In genomic region chr14:90858511-90858910, GRCh38 we compare ENCODE assay signal across 22 cellular contexts. TPM values are rescaled to one million over a fixed set of nuclear protein-coding genes. Genes with fewer than 3 reads are reported as not detected.
DNase-seq lines count a peak whose midpoint lies in the region; ATAC-seq, FAIRE-seq and TF ChIP-seq lines count a peak whose summit lies in the region.
"Had no signal": no experiment of that assay in that cellular context is flagged by ENCODE, and none has a peak within 500 bp of the region (broad histone marks: within the 10 kb centered on the region; RNA-seq: fewer than 3 reads in every experiment).

No MANE protein-coding gene starts in this region.

- TF ChIP-seq POLR2A in gastroesophageal sphincter (IDR thresholded peaks at IDR 0.05) = no peak

- POLR2A ChIA-PET in AG04450 (lab: Yijun Ruan, JAX) = no interaction called here

- intact Hi-C loops in lower lobe of right lung (cut with DNase I) = no loop called here

- H3K36me3 ChIP-seq in lower lobe of right lung = no peaks in the 10 kb centered on the region
- H3K36me3 ChIP-seq in gastroesophageal sphincter = peaks cover 0 to 3% of the 10 kb centered on the region in 2 donors

- no peak for ATAC-seq in lower lobe of right lung
- ATAC-seq in HG03135 (IDR thresholded peaks at IDR 0.05; ENCODE audit: unreplicated experiment) = no peak
- ATAC-seq in gastroesophageal sphincter = no peak
- ATAC-seq: A549, K562, PC-3 had no signal

- no peaks in the 10 kb centered on the region for H3K9me3 ChIP-seq in AG04450 (ENCODE audit: control insufficient read depth, insufficient read depth, low read length)
- H3K9me3 ChIP-seq in lower lobe of right lung = no peaks in the 10 kb centered on the region
- H3K9me3 ChIP-seq in gastroesophageal sphincter = no peaks in the 10 kb centered on the region
- H3K9me3 ChIP-seq: A549 had no signal

- WGBS in gastroesophageal sphincter (ENCODE audit: low coverage in 1 of 2), 2 donors = 75 to 100% methylated on average over 2 to 5 of the region's 5 CpGs

- TF ChIP-seq CTCF in AG04450 (IDR thresholded peaks at IDR 0.05; ENCODE audit: low read depth, low read length) (no peak), VCaP (conservative IDR thresholded peaks at IDR 0.05) (no peak), lower lobe of right lung (IDR thresholded peaks at IDR 0.05) (no peak), gastroesophageal sphincter (IDR thresholded peaks at IDR 0.05) (no peak)

- peak overlapping the region; percentile 25; the same call in 1 of the 2 replicates for H3K4me3 ChIP-seq in AG04450 (ENCODE audit: low read depth, low read length)
- peak overlapping the region; percentile 22 for H3K4me3 ChIP-seq in lower lobe of right lung
- H3K4me3 ChIP-seq in gastroesophageal sphincter = no peak overlapping the region
- H3K4me3 ChIP-seq: A549, K562 had no signal

- no peak overlapping the region for H3K27ac ChIP-seq in AG04450 (ENCODE audit: low read depth, low read length)
- peak overlapping the region; percentile 42 for H3K27ac ChIP-seq in VCaP
- H3K27ac ChIP-seq in lower lobe of right lung = no peak overlapping the region
- no peak overlapping the region for H3K27ac ChIP-seq in gastroesophageal sphincter
- H3K27ac ChIP-seq: A549, C4-2B, RWPE1 had no signal

- CTCF ChIA-PET in AG04450 (lab: Charles Lee) = interaction anchor here (0.8 to 1.0 kb wide), 2 partner anchors 45 to 315 kb away, joined by 4 read pairs; no protein-coding TSS in a partner anchor

- DNase-seq in AG04450 (ENCODE audit: low read depth, low spot score) = no peak
- peak; percentile 61 for DNase-seq in KBM-7
- no peak for DNase-seq in lower lobe of right lung
- DNase-seq in GM19239 (ENCODE audit: insufficient read length, low spot score) = no peak
- DNase-seq: AML-193, MV-4-11, NCI-H1417, NCI-H187, NCI-H2107, NCI-H2227 treated with DMSO at 0.1 percent for 48 hours, NCI-H510A treated with DMSO at 0.1 percent for 48 hours, NCI-H774, PC-3, SIG-M5 had no signal

- H3K4me1 ChIP-seq in lower lobe of right lung (peaks cover 10% of the 10 kb centered on the region), gastroesophageal sphincter (peaks cover 0 to 7% (median 0%) of the 10 kb centered on the region in 3 donors)
- H3K4me1 ChIP-seq: A549 had no signal

- no peak for TF ChIP-seq EP300 in gastroesophageal sphincter (IDR thresholded peaks at IDR 0.05)

- no peak for FAIRE-seq in GM19239 (lab: Jason Lieb, UNC)
- FAIRE-seq: A549, D721Med, K562 had no signal

- in situ Hi-C loops in KBM-7 (cut with MboI; ENCODE audit: low pct_unique_long_range_greater_than_20kb, low sequenced_read_pairs) = no loop called here

- H3K27me3 ChIP-seq in AG04450 (ENCODE audit: control insufficient read depth, insufficient read depth, low read length) = peaks cover 2% of the 10 kb centered on the region
- no peaks in the 10 kb centered on the region for H3K27me3 ChIP-seq in lower lobe of right lung (ENCODE audit: low read depth)
- H3K27me3 ChIP-seq in gastroesophageal sphincter = no peaks in the 10 kb centered on the region

RNA-seq across cellular contexts. Expression of gene TTC7B, which starts 42.3 kb away (rescaled TPM):
- 36.0 and 37.7 TPM in 2 replicates for polyA plus RNA-seq in AG04450 (2011; rRNA removed)
- 60.6 and 66.7 TPM in 2 replicates for polyA minus RNA-seq in AG04450 (2011; rRNA and poly(A)+ RNA removed)
- total RNA-seq in lower lobe of right lung = 54.1 TPM
- 100 to 1,000 TPM in 1 of 4 donors, 10 to 100 TPM in 3; 59.0 to 170 (median 64.1) TPM for total RNA-seq in gastroesophageal sphincter

Comparison
In these comparisons a context has a peak if more than half of its experiments do, and no peak if none do; other contexts are left out.
1. H3K4me3 ChIP-seq: peak in AG04450 (single experiment) and lower lobe of right lung (single experiment); none in gastroesophageal sphincter (0 of 2).